Comparison of ENCODE assay signal across 1 cellular context in genomic region chr1:60279798-60280197, GRCh38.
TF ChIP-seq lines count a peak whose summit lies in the region.

No MANE protein-coding gene starts in this region.

TF ChIP-seq in IMR-90, 13 proteins besides CTCF, POLR2A, EP300 and RAD21 (continued from another document):
- no peak for TF ChIP-seq ELK1 (IDR thresholded peaks at IDR 0.05; ENCODE audit: borderline replicate concordance, low read depth, low read length)
